In genomic region chr10:118666350-118666749, GRCh38 we compare ENCODE assay signal across 26 cellular contexts.
"Had no signal": no experiment of that assay in that cellular context is flagged by ENCODE, and none has a peak within 500 bp of the region (broad histone marks: within the 10 kb centered on the region; RNA-seq: fewer than 3 reads in every experiment).

No MANE protein-coding gene starts in this region.

- FAIRE-seq: endometrium, islet of Langerhans, keratinocyte had no signal

- H3K4me1 ChIP-seq: colonic mucosa had no signal

- ATAC-seq: effector memory CD8-positive, alpha-beta T cell; esophagus mucosa; gastrocnemius medialis; heart right ventricle; left cardiac atrium; left lung; left ventricle myocardium superior; lower lobe of right lung had no signal

- H3K9me3 ChIP-seq: colonic mucosa, esophagus squamous epithelium, gastrocnemius medialis, lower lobe of right lung had no signal

- H3K36me3 ChIP-seq: colonic mucosa, esophagus squamous epithelium, gastrocnemius medialis, heart right ventricle, left lung, lower lobe of right lung had no signal

- DNase-seq: colonic mucosa; cortex of kidney; effector CD8-positive, alpha-beta T cell; effector memory CD8-positive, alpha-beta T cell; endodermal cell; erythroblast; esophagus squamous epithelium; foreskin fibroblast; foreskin melanocyte; gastrocnemius medialis; glutamatergic neuron; head of caudate nucleus; heart right ventricle; hippocampal formation; left cardiac atrium; left lung; left ventricle myocardium superior; lower lobe of right lung; mesenchymal stem cell; midbrain had no signal

- H3K9me3 Mint-ChIP-seq: dendritic cell treated with granulocyte-macrophage colony-stimulating factor and Interleukin-4, amounts not matched to agents 40 ng/mL and 50 ng/mL, for 4 days had no signal

- H3K27ac Mint-ChIP-seq: dendritic cell treated with granulocyte-macrophage colony-stimulating factor and Interleukin-4, amounts not matched to agents 40 ng/mL and 50 ng/mL, for 4 days; effector memory CD8-positive, alpha-beta T cell; endodermal cell had no signal

- H3K4me3 ChIP-seq: colonic mucosa, esophagus squamous epithelium, gastrocnemius medialis, heart right ventricle, left lung, lower lobe of right lung had no signal

- H3K27me3 ChIP-seq: colonic mucosa had no signal

- H3K4me3 Mint-ChIP-seq: dendritic cell treated with granulocyte-macrophage colony-stimulating factor and Interleukin-4, amounts not matched to agents 40 ng/mL and 50 ng/mL, for 4 days; effector memory CD8-positive, alpha-beta T cell; endodermal cell had no signal

- H3K27ac ChIP-seq: colonic mucosa, epithelial cell of prostate, esophagus squamous epithelium, gastrocnemius medialis, heart right ventricle, left lung, lower lobe of right lung had no signal
